ENCODE assay signal across 8 cellular contexts in genomic region chr10:69092959-69093850, GRCh38. TPM values are rescaled to one million over a fixed set of nuclear protein-coding genes. Genes with fewer than 3 reads are reported as not detected.
DNase-seq lines count a peak whose midpoint lies in the region; ATAC-seq, FAIRE-seq and TF ChIP-seq lines count a peak whose summit lies in the region.

No MANE protein-coding gene starts in this region.

- H3K4me2 ChIP-seq in A549 (no peak overlapping the region), SK-N-SH (no peak overlapping the region)

- no peak for FAIRE-seq in A549 (lab: Jason Lieb, UNC)

- no peaks in the 10 kb centered on the region for H3K27me3 ChIP-seq in SK-N-SH (ENCODE audit: insufficient read depth)
- no peaks in the 10 kb centered on the region for H3K27me3 ChIP-seq in aorta (ENCODE audit: control insufficient read depth in 1 of 2, insufficient read depth in 2 of 2, low read length in 1 of 2)

- TF ChIP-seq CTCF in A549 (IDR thresholded peaks at IDR 0.05) (peak; percentile 93), NB4 (IDR thresholded peaks at IDR 0.05; ENCODE audit: low read depth, low read length) (peak; percentile 54), SK-N-SH (IDR thresholded peaks at IDR 0.05) (peak; percentile 84)

- peak; percentile 87 to 91 for ATAC-seq in A549
- ATAC-seq in GM18511 (IDR thresholded peaks at IDR 0.05; ENCODE audit: unreplicated experiment), result peak; percentile 42
- ATAC-seq in Right ventricle myocardium superior (ENCODE audit: poor library complexity), result peak; percentile 92
- peak; percentile 85 for ATAC-seq in aorta (ENCODE audit: low FRiP score)

- CTCF ChIA-PET in A549 (lab: Yijun Ruan, JAX), result interaction anchor here (0.6 to 6.0 kb wide), 64 partner anchors 9 to 300 kb away, joined by 3 to 122 read pairs (median 4); partner anchors contain the start of genes DDX21, HKDC1 and KIFBP
- CTCF ChIA-PET in SK-N-SH (lab: Yijun Ruan, JAX), result interaction anchor here (0.6 to 3.4 kb wide), 27 partner anchors 10 to 140 kb away, joined by 3 to 24 read pairs (median 4); partner anchors contain the start of genes DDX21 and KIFBP

- TF ChIP-seq EP300 in A549 (IDR thresholded peaks at IDR 0.05) (no peak), SK-N-SH (IDR thresholded peaks at IDR 0.05; ENCODE audit: borderline replicate concordance in 1 of 2, low read depth in 1 of 2, low read length in 1 of 2) (no peak)

- H3K4me3 ChIP-seq in A549 (no peak overlapping the region), NB4 (ENCODE audit: low read depth, low read length) (peak overlapping the region; percentile 69), SK-N-SH (ENCODE audit: low read depth in 2 of 2, low read length in 1 of 2) (peak overlapping the region in 1 of 2 experiments; percentile 50; a peak in 1 of 4 replicates), aorta (ENCODE audit: low read length in 2 of 2) (no peak overlapping the region)

- no peaks in the 10 kb centered on the region for H3K79me2 ChIP-seq in SK-N-SH (ENCODE audit: insufficient read depth)

- peaks cover 9% of the 10 kb centered on the region for H3F3A ChIP-seq in SK-N-SH (replicated peaks; ENCODE audit: insufficient read depth)

- DNase-seq in A549 (ENCODE audit: low read depth in 1 of 2, low spot score in 1 of 2) (peak; percentile 72 to 89), NB4 (ENCODE audit: low read depth) (peak; percentile 90), SK-N-SH (peak; percentile 65), Right ventricle myocardium superior (peak; percentile 56), putamen (ENCODE audit: low spot score) (peak; percentile 42), aorta (peak; percentile 77 to 78)
- peak; percentile 76 for DNase-seq in activated naive CD4-positive, alpha-beta T cell treated with anti-CD3 and anti-CD28 coated beads, Interleukin-2, amount 50 U/mL, for 16 hours

- H3K9me3 ChIP-seq in A549, result no peaks in the 10 kb centered on the region
- H3K9me3 ChIP-seq in SK-N-SH, result no peaks in the 10 kb centered on the region
- no peaks in the 10 kb centered on the region for H3K9me3 ChIP-seq in aorta (ENCODE audit: control insufficient read depth, low read length)

- H3K27ac ChIP-seq in A549 (0 out of 6 replicates have a peak overlapping the region, but pooled peaks of 1 of the 2 experiments have one; percentile 25), SK-N-SH (ENCODE audit: low read depth in 2 of 2, low read length in 1 of 2) (no peak overlapping the region), aorta (ENCODE audit: low read depth in 1 of 2, low read length in 2 of 2) (peak overlapping the region in 1 of 2 donors; percentile 68)

- H3K36me3 ChIP-seq in SK-N-SH (replicated peaks in 1 of 2; ENCODE audit: control insufficient read depth in 1 of 2, insufficient read depth in 2 of 2, low read length in 1 of 2) (no peaks in the 10 kb centered on the region), aorta (ENCODE audit: control insufficient read depth in 1 of 2, insufficient read depth in 2 of 2, low read length in 1 of 2) (no peaks in the 10 kb centered on the region)

- H3K9ac ChIP-seq in SK-N-SH, result no peak overlapping the region

- H2AFZ ChIP-seq in SK-N-SH (ENCODE audit: low read depth), result peak overlapping the region; percentile 68; the same call in 1 of the 2 replicates

- no peaks in the 10 kb centered on the region for H4K20me1 ChIP-seq in SK-N-SH (ENCODE audit: insufficient read depth)

- POLR2A ChIA-PET in A549 (lab: Yijun Ruan, JAX), result no interaction called here
- POLR2A ChIA-PET in SK-N-SH (lab: Yijun Ruan, JAX), result interaction anchor here (1.3 kb wide), 1 partner anchor 138 kb away, joined by 4 read pairs; the partner anchor contains the start of gene DDX21

- WGBS in A549 (ENCODE audit: missing lambda C conversion rate), result 52% methylated on average over 17 of the region's 17 CpGs
- 41% methylated on average over 17 of the region's 17 CpGs for WGBS in SK-N-SH (ENCODE audit: low lambda C conversion rate)
- 49 to 53% methylated on average over 17 of the region's 17 CpGs for WGBS in aorta, 2 donors

- TF ChIP-seq POLR2A in A549 (IDR thresholded peaks at IDR 0.05; ENCODE audit: low read length) (no peak), NB4 (IDR thresholded peaks at IDR 0.05; ENCODE audit: extremely low read depth, insufficient read length) (peak; percentile 12)

- H3K4me1 ChIP-seq in A549 (0 out of 3 replicates have a peak, but pooled peaks cover 5% of the 10 kb centered on the region), SK-N-SH (ENCODE audit: control insufficient read depth in 1 of 2, insufficient read depth in 2 of 2, low read depth in 1 of 2, low read length in 1 of 2) (no peaks in the 10 kb centered on the region), aorta (ENCODE audit: control insufficient read depth in 1 of 2, insufficient read depth in 2 of 2, low read length in 2 of 2) (peaks cover 0 to 6% of the 10 kb centered on the region in 2 donors)

- TF ChIP-seq RAD21 in A549 (conservative IDR thresholded peaks at IDR 0.05 in 1 of 2, IDR thresholded peaks at IDR 0.05 in 1 of 2) (peak; percentile 89 to 92), SK-N-SH (IDR thresholded peaks at IDR 0.05; ENCODE audit: low read length) (peak; percentile 89)

- intact Hi-C loops in Right ventricle myocardium superior (cut with DNase I) (loop anchor here (2.0 kb wide), 1 partner anchor 86 kb away; no protein-coding TSS in a partner anchor), aorta (cut with DNase I) (loop anchor here (2.0 to 5.0 kb wide), 2 partner anchors 91 to 104 kb away; partner anchors contain the start of gene KIFBP (in 1 of the 2))

- H3K9me2 ChIP-seq in SK-N-SH, result no peaks in the 10 kb centered on the region

TF ChIP-seq in A549, 52 proteins besides CTCF, POLR2A, EP300 and RAD21:
- TF ChIP-seq NPAS2 (CRISPR knock-in tag; IDR thresholded peaks at IDR 0.05; ENCODE audit: borderline replicate concordance) (no peak), SMC3 (IDR thresholded peaks at IDR 0.05) (peak; percentile 93)

TF ChIP-seq in SK-N-SH, 30 proteins besides CTCF, POLR2A, EP300 and RAD21 (continues in another document):
- TF ChIP-seq ZBTB33 (IDR thresholded peaks at IDR 0.05; ENCODE audit: borderline replicate concordance, low read depth) (no peak), MAX (IDR thresholded peaks at IDR 0.05; ENCODE audit: low read depth) (peak; percentile 69)

RNA-seq across cellular contexts. Expression of gene SRGN, which starts 5.3 kb away (rescaled TPM):
- 88.7 TPM in 2 replicates for polyA plus RNA-seq in A549 (2011; rRNA removed)
- 27.8 and 28.8 TPM in 2 replicates for polyA plus RNA-seq in A549 (2012; cell fraction: cytosol; rRNA removed)
- polyA plus RNA-seq in A549 (2012; cell fraction: nucleus; rRNA removed), result 10.4 and 19.6 TPM in 2 replicates
- polyA plus RNA-seq in A549 (2017; fragmentation: RNase III; extraction: RNeasy Plus Mini Kit Qiagen cat#74134 plus additional on column Dnase treatment), result 50.5 to 59.3 TPM (median 51.9 TPM) in 3 replicates
- polyA minus RNA-seq in A549 (2011; rRNA and poly(A)+ RNA removed), result 38.1 and 40.6 TPM in 2 replicates
- polyA plus RNA-seq in SK-N-SH (2012; rRNA removed), result 0.06 and 0.10 TPM in 2 replicates
- 0.07 TPM in 1 of 2 replicates, not detected in the other for polyA plus RNA-seq in SK-N-SH (2012; cell fraction: cytosol; rRNA removed)
- 0.05 TPM in 1 of 2 replicates, not detected in the other for polyA plus RNA-seq in SK-N-SH (2012; cell fraction: nucleus; rRNA removed)
- 37.5 TPM for total RNA-seq in Right ventricle myocardium superior
- 100 to 1,000 TPM; 168 to 230 TPM for total RNA-seq in aorta
- 100 to 1,000 TPM; 121 to 176 TPM for polyA plus RNA-seq in aorta

RNA-seq across cellular contexts. Expression of gene VPS26A, which starts 30.8 kb away (rescaled TPM):
- polyA plus RNA-seq in A549 (2011; rRNA removed) (35.0 and 52.6 TPM in 2 replicates), A549 (2017; fragmentation: RNase III; extraction: RNeasy Plus Mini Kit Qiagen cat#74134 plus additional on column Dnase treatment) (62.5 to 62.6 TPM (median 62.6 TPM) in 3 replicates), SK-N-SH (2012; rRNA removed) (10.6 and 12.9 TPM in 2 replicates), aorta (10 to 100 TPM; 31.9 to 42.4 TPM)
- 9.4 and 9.7 TPM in 2 replicates for polyA plus RNA-seq in A549 (2012; cell fraction: cytosol; rRNA removed)
- polyA plus RNA-seq in A549 (2012; cell fraction: nucleus; rRNA removed), result 2.0 and 3.5 TPM in 2 replicates
- 3.8 and 4.1 TPM in 2 replicates for polyA minus RNA-seq in A549 (2011; rRNA and poly(A)+ RNA removed)
- polyA plus RNA-seq in SK-N-SH (2012; cell fraction: cytosol; rRNA removed), result 22.1 and 30.9 TPM in 2 replicates
- polyA plus RNA-seq in SK-N-SH (2012; cell fraction: nucleus; rRNA removed), result 3.1 and 8.3 TPM in 2 replicates
- total RNA-seq in Right ventricle myocardium superior (34.8 TPM), aorta (10 to 100 TPM; 47.4 to 49.2 TPM)

Comparison
In these comparisons a context has a peak if more than half of its experiments do, and no peak if none do; other contexts are left out.
1. ATAC-seq: peak in every context shown above with its lines; median percentile 92 in Right ventricle myocardium superior; 89 in A549; 85 in aorta; 42 in GM18511.
2. RNA of gene SRGN, which starts 5.3 kb away (polyA plus RNA-seq): 121 to 176 TPM in aorta and 10.4 to 88.7 TPM in A549; 0.05 to 0.10 TPM in SK-N-SH; every median in the first group is over 10 times any median in the second.
3. Of the 12 proteins assayed by ChIP-seq in both A549 and SK-N-SH: peak only in A549: none; only in SK-N-SH: MAX and RFX5; in both: CTCF, RAD21 and SMC3; in neither: 7.
4. Peak in every context shown above with its lines, with median percentiles within 50 percentile points of each other: DNase-seq and CTCF ChIP-seq.